In genomic region chr1:64909021-64909420, GRCh38 we compare ENCODE assay signal across 21 cellular contexts. TPM values are rescaled to one million over a fixed set of nuclear protein-coding genes. Genes with fewer than 3 reads are reported as not detected.
DNase-seq lines count a peak whose midpoint lies in the region; ATAC-seq, FAIRE-seq and TF ChIP-seq lines count a peak whose summit lies in the region.
"Had no signal": no experiment of that assay in that cellular context is flagged by ENCODE, and none has a peak within 500 bp of the region (broad histone marks: within the 10 kb centered on the region; RNA-seq: fewer than 3 reads in every experiment).

No MANE protein-coding gene starts in this region.

- H3K4me3 ChIP-seq in right atrium auricular region (no peak overlapping the region), endocrine pancreas (ENCODE audit: control insufficient read depth, insufficient read depth, low read length) (no peak overlapping the region)
- H3K4me3 ChIP-seq: HAP-1, K562, mucosa of descending colon, thyroid gland had no signal

- H3K36me3 Mint-ChIP-seq in stimulated activated memory B cell treated with anti-CD40 and anti-IgM and Interleukin-4, amounts not matched to agents 10 μg/mL and 1 μg/mL and 100 μg/mL, for 72 hours, result peaks cover 4% of the 10 kb centered on the region

- no peak for TF ChIP-seq POLR2A in H54 (IDR thresholded peaks at IDR 0.05; ENCODE audit: low read depth, low read length)

- peak overlapping the region; percentile 24 for H3K9ac ChIP-seq in endocrine pancreas (ENCODE audit: control insufficient read depth, insufficient read depth, low read length)

- H3K9me3 ChIP-seq in right atrium auricular region, result no peaks in the 10 kb centered on the region
- H3K9me3 ChIP-seq in endocrine pancreas (ENCODE audit: control insufficient read depth, low read length), result no peaks in the 10 kb centered on the region
- H3K9me3 ChIP-seq: HAP-1, mucosa of descending colon, thyroid gland had no signal

- peak; percentile 20 for FAIRE-seq in H54 (lab: Jason Lieb, UNC)
- FAIRE-seq: K562, RCC 7860 had no signal

- DNase-seq in left ventricle myocardium superior (peak; percentile 43), right atrium auricular region (ENCODE audit: low spot score) (no peak), H54 (ENCODE audit: insufficient read length, low spot score) (no peak), NCI-H1930 (lab: John Stamatoyannopoulos, UW) (no peak), G401 (ENCODE audit: low spot score) (no peak)
- DNase-seq: activated gamma-delta T cell; cerebellar nuclear complex; effector memory CD4-positive, alpha-beta T cell; glutamatergic neuron; mucosa of descending colon; NCI-H1694 treated with DMSO at 0.1 percent for 48 hours; NCI-H446; stimulated activated naive CD4-positive, alpha-beta T cell; thyroid gland had no signal

- ATAC-seq in left ventricle myocardium superior (peak; percentile 26), HG03135 (IDR thresholded peaks at IDR 0.05; ENCODE audit: unreplicated experiment) (no peak)
- ATAC-seq in stimulated activated memory B cell treated with anti-CD40 and anti-IgM and Interleukin-4, amounts not matched to agents 10 μg/mL and 1 μg/mL and 100 μg/mL, for 72 hours, result no peak
- ATAC-seq: K562, sciatic nerve had no signal

- peak overlapping the region; percentile 78 for H3K27ac Mint-ChIP-seq in stimulated activated memory B cell treated with anti-CD40 and anti-IgM and Interleukin-4, amounts not matched to agents 10 μg/mL and 1 μg/mL and 100 μg/mL, for 72 hours

- intact Hi-C loops in left ventricle myocardium superior (cut with micrococcal nuclease), result no loop called here

- H3K4me1 Mint-ChIP-seq in stimulated activated memory B cell treated with anti-CD40 and anti-IgM and Interleukin-4, amounts not matched to agents 10 μg/mL and 1 μg/mL and 100 μg/mL, for 72 hours, result peaks cover 93% of the 10 kb centered on the region

- no peaks in the 10 kb centered on the region for H3K27me3 Mint-ChIP-seq in stimulated activated memory B cell treated with anti-CD40 and anti-IgM and Interleukin-4, amounts not matched to agents 10 μg/mL and 1 μg/mL and 100 μg/mL, for 72 hours

- H3K4me1 ChIP-seq in right atrium auricular region (peaks cover 0 to 34% of the 10 kb centered on the region in 2 donors), endocrine pancreas (ENCODE audit: control insufficient read depth, insufficient read depth, low read length) (peaks cover 35% of the 10 kb centered on the region)
- H3K4me1 ChIP-seq: HAP-1 had no signal

- peaks cover 4% of the 10 kb centered on the region for H3K9me3 Mint-ChIP-seq in stimulated activated memory B cell treated with anti-CD40 and anti-IgM and Interleukin-4, amounts not matched to agents 10 μg/mL and 1 μg/mL and 100 μg/mL, for 72 hours

- no peak overlapping the region for H3K4me3 Mint-ChIP-seq in stimulated activated memory B cell treated with anti-CD40 and anti-IgM and Interleukin-4, amounts not matched to agents 10 μg/mL and 1 μg/mL and 100 μg/mL, for 72 hours

- in situ Hi-C loops in G401 (cut with HindIII; ENCODE audit: low sequenced_read_pairs), result no loop called here

- no peak overlapping the region for H3K27ac ChIP-seq in right atrium auricular region
- H3K27ac ChIP-seq: thyroid gland had no signal

- H3K27me3 ChIP-seq in right atrium auricular region (no peaks in the 10 kb centered on the region), endocrine pancreas (ENCODE audit: control insufficient read depth, insufficient read depth, low read length) (no peaks in the 10 kb centered on the region)
- H3K27me3 ChIP-seq: thyroid gland had no signal

- no peak for TF ChIP-seq CTCF in right atrium auricular region (IDR thresholded peaks at IDR 0.05)

- H3K36me3 ChIP-seq in right atrium auricular region (no peaks in the 10 kb centered on the region), endocrine pancreas (ENCODE audit: control insufficient read depth, insufficient read depth, low read length) (no peaks in the 10 kb centered on the region)
- H3K36me3 ChIP-seq: HAP-1, thyroid gland had no signal

RNA-seq across cellular contexts. Expression of gene JAK1, which starts 57.3 kb away (rescaled TPM):
- total RNA-seq in left ventricle myocardium superior (95.7 TPM), right atrium auricular region (100 to 1,000 TPM in 1 of 2 donors, 10 to 100 TPM in 1; 90.3 to 122 TPM)
- total RNA-seq in G401 (2014; rRNA removed; shearing (Covaris generic)), result 30.5 and 67.8 TPM in 2 replicates
